Comparison of ENCODE assay signal across 8 cellular contexts in genomic region chr5:34189246-34189645, GRCh38.
A peak's percentile ranks its signal among the peaks of the same experiment; 100 is the strongest.
DNase-seq lines count a peak whose midpoint lies in the region; ATAC-seq and TF ChIP-seq lines count a peak whose summit lies in the region.
"Not testable (repeated sequence)": the region's sequence is repeated elsewhere in the genome, so short reads cannot be mapped to it uniquely, and the experiment has no call there.

No MANE protein-coding gene starts in this region.

- TF ChIP-seq EP300 in sigmoid colon (IDR thresholded peaks at IDR 0.05) = not testable (repeated sequence)

- BruUV-seq in Caco-2 (replicated peaks; lab: Mats Ljungman, UMichigan) = not testable (repeated sequence)

- not testable (repeated sequence) for H3K4me1 Mint-ChIP-seq in Caco-2 (ENCODE audit: low read depth, unreplicated experiment); activated CD4-positive, alpha-beta T cell treated with anti-CD3 and anti-CD28 coated beads for 36 hours; activated naive CD4-positive, alpha-beta T cell treated with anti-CD3 and anti-CD28 coated beads, Interleukin-2, amount 10 ng/mL, durations not matched to agents 7 days and 5 days

- not testable (repeated sequence) for H3K27me3 Mint-ChIP-seq in Caco-2 (ENCODE audit: insufficient read depth, unreplicated experiment); activated CD4-positive, alpha-beta T cell treated with anti-CD3 and anti-CD28 coated beads for 36 hours; activated naive CD4-positive, alpha-beta T cell treated with anti-CD3 and anti-CD28 coated beads, Interleukin-2, amount 10 ng/mL, durations not matched to agents 7 days and 5 days

- H3K9me3 ChIP-seq in Caco-2; right cardiac atrium (ENCODE audit: control insufficient read depth, low read length); mucosa of descending colon; sigmoid colon; tibial artery: not testable (repeated sequence)

- CTCF ChIA-PET in Caco-2 (lab: Charles Lee); activated CD4-positive, alpha-beta T cell treated with anti-CD3 and anti-CD28 coated beads for 36 hours (lab: Charles Lee); activated naive CD4-positive, alpha-beta T cell treated with anti-CD3 and anti-CD28 coated beads, Interleukin-2, amount 10 ng/mL, durations not matched to agents 7 days and 5 days (lab: Charles Lee): not testable (repeated sequence)

- TF ChIP-seq POLR2A in sigmoid colon (IDR thresholded peaks at IDR 0.05) = not testable (repeated sequence)

- not testable (repeated sequence) for H3K27me3 ChIP-seq in Caco-2 (replicated peaks; ENCODE audit: control insufficient read depth, insufficient read depth, low read length); right cardiac atrium (ENCODE audit: control insufficient read depth, insufficient read depth); sigmoid colon; tibial artery

- not testable (repeated sequence) for H3K36me3 ChIP-seq in Caco-2 (ENCODE audit: control insufficient read depth, insufficient read depth, low read length); mucosa of descending colon (ENCODE audit: low read depth); sigmoid colon
- peaks cover 0 to 44% (median 30%) of the 10 kb centered on the region in 3 donors for H3K36me3 ChIP-seq in tibial artery

- intact Hi-C loops in Caco-2 (cut with micrococcal nuclease; ENCODE audit: unreplicated experiment) = loop anchor here (10.0 kb wide), 1 partner anchor 276 kb away; no protein-coding TSS in a partner anchor
- intact Hi-C loops in activated CD4-positive, alpha-beta T cell treated with anti-CD3 and anti-CD28 coated beads for 36 hours (cut with DNase I, micrococcal nuclease); right cardiac atrium (cut with DNase I); mucosa of descending colon (cut with DNase I, micrococcal nuclease); sigmoid colon (cut with DNase I); tibial artery (cut with DNase I; ENCODE audit: low total_unique reads): not testable (repeated sequence)

- not testable (repeated sequence) for H3K9me3 Mint-ChIP-seq in Caco-2 (ENCODE audit: unreplicated experiment); activated CD4-positive, alpha-beta T cell treated with anti-CD3 and anti-CD28 coated beads for 36 hours (ENCODE audit: low read depth); activated naive CD4-positive, alpha-beta T cell treated with anti-CD3 and anti-CD28 coated beads, Interleukin-2, amount 10 ng/mL, durations not matched to agents 7 days and 5 days

- ATAC-seq in activated CD4-positive, alpha-beta T cell treated with anti-CD3 and anti-CD28 coated beads for 36 hours; right cardiac atrium; mucosa of descending colon: not testable (repeated sequence)

- H3K4me3 ChIP-seq in Caco-2 (ENCODE audit: low read depth, low read length); right cardiac atrium (ENCODE audit: low read length); mucosa of descending colon; sigmoid colon; tibial artery: not testable (repeated sequence)

- 97% methylated on average over 18 of the region's 21 CpGs for WGBS in right cardiac atrium
- WGBS in sigmoid colon, 2 donors = 96 to 98% methylated on average over 20 of the region's 21 CpGs

- TF ChIP-seq CTCF in Caco-2 (IDR thresholded peaks at IDR 0.05; ENCODE audit: insufficient read depth in 1 of 2, low read depth in 1 of 2, low read length in 1 of 2, severe bottlenecking in 1 of 2, unreplicated experiment in 1 of 2); mucosa of descending colon (IDR thresholded peaks at IDR 0.05); sigmoid colon (IDR thresholded peaks at IDR 0.05); tibial artery (IDR thresholded peaks at IDR 0.05): not testable (repeated sequence)

- DNase-seq in Caco-2 = peak; percentile 22 to 61
- peak; percentile 8 for DNase-seq in activated CD4-positive, alpha-beta T cell treated with anti-CD3 and anti-CD28 coated beads for 36 hours
- DNase-seq in activated naive CD4-positive, alpha-beta T cell treated with anti-CD3 and anti-CD28 coated beads, Interleukin-2, amount 10 ng/mL, durations not matched to agents 7 days and 5 days = peak; percentile 20
- peak; percentile 9 for DNase-seq in effector CD4-positive, alpha-beta T cell
- peak; percentile 30 to 78 (median 69) for DNase-seq in right cardiac atrium
- DNase-seq in mucosa of descending colon = peak; percentile 21 to 73 (median 41)
- DNase-seq in sigmoid colon = peak; percentile 81
- peak; percentile 28 to 68 for DNase-seq in tibial artery

- not testable (repeated sequence) for H3K4me3 Mint-ChIP-seq in Caco-2 (ENCODE audit: unreplicated experiment); activated CD4-positive, alpha-beta T cell treated with anti-CD3 and anti-CD28 coated beads for 36 hours; activated naive CD4-positive, alpha-beta T cell treated with anti-CD3 and anti-CD28 coated beads, Interleukin-2, amount 10 ng/mL, durations not matched to agents 7 days and 5 days

- H3K4me1 ChIP-seq in Caco-2; right cardiac atrium (ENCODE audit: control insufficient read depth, insufficient read depth, low read length); mucosa of descending colon (ENCODE audit: low read depth); sigmoid colon; tibial artery: not testable (repeated sequence)

- H3K36me3 Mint-ChIP-seq in Caco-2 (ENCODE audit: insufficient read depth, unreplicated experiment) = peaks cover 44% of the 10 kb centered on the region
- peaks cover 20% of the 10 kb centered on the region for H3K36me3 Mint-ChIP-seq in activated CD4-positive, alpha-beta T cell treated with anti-CD3 and anti-CD28 coated beads for 36 hours (ENCODE audit: low read depth)
- H3K36me3 Mint-ChIP-seq in activated naive CD4-positive, alpha-beta T cell treated with anti-CD3 and anti-CD28 coated beads, Interleukin-2, amount 10 ng/mL, durations not matched to agents 7 days and 5 days = not testable (repeated sequence)

- not testable (repeated sequence) for H3K27ac ChIP-seq in right cardiac atrium (ENCODE audit: low read length); sigmoid colon; tibial artery

- peak overlapping the region; percentile 1 for H3K27ac Mint-ChIP-seq in Caco-2 (ENCODE audit: unreplicated experiment)
- not testable (repeated sequence) for H3K27ac Mint-ChIP-seq in activated CD4-positive, alpha-beta T cell treated with anti-CD3 and anti-CD28 coated beads for 36 hours; activated naive CD4-positive, alpha-beta T cell treated with anti-CD3 and anti-CD28 coated beads, Interleukin-2, amount 10 ng/mL, durations not matched to agents 7 days and 5 days

- POLR2A ChIA-PET in Caco-2 (lab: Charles Lee); activated CD4-positive, alpha-beta T cell treated with anti-CD3 and anti-CD28 coated beads for 36 hours (lab: Charles Lee): not testable (repeated sequence)

Comparison
In these comparisons a context has a peak if more than half of its experiments do, and no peak if none do; other contexts are left out.
1. DNase-seq: peak in every context shown above with its lines; median percentile 81 in sigmoid colon; 69 in right cardiac atrium; 48 in tibial artery; 42 in Caco-2; 41 in mucosa of descending colon; 20 in activated naive CD4-positive, alpha-beta T cell treated with anti-CD3 and anti-CD28 coated beads, Interleukin-2, amount 10 ng/mL, durations not matched to agents 7 days and 5 days; 9 in effector CD4-positive, alpha-beta T cell; 8 in activated CD4-positive, alpha-beta T cell treated with anti-CD3 and anti-CD28 coated beads for 36 hours.